ENCODE assay signal across 8 cellular contexts in the genomic region with DNA sequence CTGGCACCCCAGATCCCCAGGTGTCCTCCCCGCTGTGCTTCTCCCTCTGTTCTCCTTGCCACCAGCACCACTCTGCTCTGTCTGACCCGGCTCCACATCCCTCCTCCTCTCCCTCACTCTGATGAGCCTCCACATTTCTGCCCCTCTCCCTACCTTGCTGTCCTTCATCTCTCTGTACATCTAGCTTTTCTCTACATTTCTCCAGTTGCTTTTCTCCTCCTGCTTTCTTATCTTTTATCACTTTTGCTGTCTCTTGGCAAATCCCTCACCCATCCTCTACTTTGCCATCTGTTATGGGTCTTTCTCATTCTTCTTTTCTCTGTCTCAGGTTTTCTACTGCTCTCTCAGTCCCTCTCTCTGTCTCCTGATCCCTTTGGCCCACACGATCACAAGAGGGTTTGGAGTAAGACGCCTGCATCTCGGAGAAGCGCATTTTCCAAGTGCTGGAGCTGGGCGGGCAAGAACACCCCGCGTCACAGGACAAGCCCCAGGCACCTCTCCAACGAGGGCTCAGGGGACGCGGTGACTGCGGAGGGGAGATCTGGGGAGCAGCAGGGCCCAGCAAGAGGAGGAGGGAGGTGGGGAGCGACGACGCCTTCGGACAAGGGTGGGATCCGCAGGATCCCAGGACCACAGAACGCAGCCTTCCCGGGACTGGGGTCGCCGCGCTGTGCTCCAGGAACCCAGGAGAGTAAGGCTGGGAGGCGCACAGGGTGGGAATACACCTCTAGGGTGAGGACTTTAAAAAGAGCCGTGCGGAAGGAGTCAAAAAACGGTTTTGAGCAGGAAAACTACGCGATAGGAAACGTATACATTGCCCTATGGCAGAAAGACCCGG. TPM values are rescaled to one million over a fixed set of nuclear protein-coding genes. Genes with fewer than 3 reads are reported as not detected.
DNase-seq lines count a peak whose midpoint lies in the region; ATAC-seq and TF ChIP-seq lines count a peak whose summit lies in the region.
"Not testable (repeated sequence)": the region's sequence is repeated elsewhere in the genome, so short reads cannot be mapped to it uniquely, and the experiment has no call there.

No MANE protein-coding gene starts in this region.

- not testable (repeated sequence) for H3K27me3 ChIP-seq in neutrophil, upper lobe of right lung

- H3K36me3 ChIP-seq in neutrophil = peaks cover 24% of the 10 kb centered on the region
- peaks cover 22% of the 10 kb centered on the region for H3K36me3 ChIP-seq in upper lobe of right lung

- H3K27ac ChIP-seq in coronary artery (peak overlapping the region; percentile 9 to 80), neutrophil (peak overlapping the region; percentile 47), upper lobe of right lung (peak overlapping the region; percentile 66)

- H3K27me3 Mint-ChIP-seq in activated CD8-positive, alpha-beta T cell treated with anti-CD3 and anti-CD28 coated beads for 36 hours = not testable (repeated sequence)

- not testable (repeated sequence) for H3K9me3 Mint-ChIP-seq in activated CD8-positive, alpha-beta T cell treated with anti-CD3 and anti-CD28 coated beads for 36 hours

- peaks cover 7 to 11% of the 10 kb centered on the region in 2 experiments for H3K4me1 ChIP-seq in neutrophil (ENCODE audit: control insufficient read depth in 1 of 2, insufficient read depth in 1 of 2, low read depth in 1 of 2, low read length in 1 of 2)
- H3K4me1 ChIP-seq in upper lobe of right lung = not testable (repeated sequence)

- CTCF ChIA-PET in activated CD8-positive, alpha-beta T cell treated with anti-CD3 and anti-CD28 coated beads for 36 hours (lab: Charles Lee) = not testable (repeated sequence)

- H3K9me3 ChIP-seq in iPS-18c (ENCODE audit: control insufficient read depth, insufficient read depth, low read length); neutrophil; upper lobe of right lung: not testable (repeated sequence)

- peaks cover 18% of the 10 kb centered on the region for H3K4me1 Mint-ChIP-seq in activated CD8-positive, alpha-beta T cell treated with anti-CD3 and anti-CD28 coated beads for 36 hours (ENCODE audit: low read depth)

- intact Hi-C loops in activated CD8-positive, alpha-beta T cell treated with anti-CD3 and anti-CD28 coated beads for 36 hours (cut with micrococcal nuclease); upper lobe of right lung (cut with DNase I): not testable (repeated sequence)

- not testable (repeated sequence) for TF ChIP-seq CTCF in activated CD8-positive, alpha-beta T cell treated with anti-CD3 and anti-CD28 coated beads for 36 hours (IDR thresholded peaks at IDR 0.05); coronary artery (IDR thresholded peaks at IDR 0.05); neutrophil (IDR thresholded peaks at IDR 0.05); upper lobe of right lung (IDR thresholded peaks at IDR 0.05)

- POLR2A ChIA-PET in activated CD8-positive, alpha-beta T cell treated with anti-CD3 and anti-CD28 coated beads for 36 hours (lab: Charles Lee) = not testable (repeated sequence)

- peak overlapping the region; percentile 81 for H3K4me3 Mint-ChIP-seq in activated CD8-positive, alpha-beta T cell treated with anti-CD3 and anti-CD28 coated beads for 36 hours

- peaks cover 35% of the 10 kb centered on the region for H3K36me3 Mint-ChIP-seq in activated CD8-positive, alpha-beta T cell treated with anti-CD3 and anti-CD28 coated beads for 36 hours (ENCODE audit: low read depth)

- H3K27ac Mint-ChIP-seq in activated CD8-positive, alpha-beta T cell treated with anti-CD3 and anti-CD28 coated beads for 36 hours = peak overlapping the region; percentile 91

- DNase-seq in GM04503 (ENCODE audit: low read depth) (peak; percentile 3), NCI-H1105 (lab: John Stamatoyannopoulos, UW) (peak; percentile 25)
- not testable (repeated sequence) for DNase-seq in activated CD8-positive, alpha-beta T cell treated with anti-CD3 and anti-CD28 coated beads for 36 hours; coronary artery (ENCODE audit: low spot score); upper lobe of right lung

- ATAC-seq in HG02623 (IDR thresholded peaks at IDR 0.05; ENCODE audit: unreplicated experiment) (peak; percentile 8), upper lobe of right lung (peak; percentile 45)
- ATAC-seq in activated CD8-positive, alpha-beta T cell treated with anti-CD3 and anti-CD28 coated beads for 36 hours = peak; percentile 6

- H3K4me3 ChIP-seq in coronary artery (peak overlapping the region; percentile 76), iPS-18c (ENCODE audit: insufficient read depth, low read depth, low read length) (peak overlapping the region; percentile 79), neutrophil (ENCODE audit: low read depth in 1 of 2, low read length in 1 of 2) (peak overlapping the region; percentile 70 to 73), upper lobe of right lung (peak overlapping the region; percentile 68)

RNA-seq across cellular contexts. Expression of a gene that starts 0.7 kb away (rescaled TPM):
- 10 to 100 TPM; 11.2 to 12.9 TPM for total RNA-seq in activated CD8-positive, alpha-beta T cell treated with anti-CD3 and anti-CD28 coated beads for 36 hours
- total RNA-seq in upper lobe of right lung = 11.8 TPM

RNA-seq across cellular contexts. Expression of a gene that starts 35.3 kb away (rescaled TPM):
- total RNA-seq in activated CD8-positive, alpha-beta T cell treated with anti-CD3 and anti-CD28 coated beads for 36 hours = 10 to 100 TPM in 1 of 2 experiments, 1 to 10 TPM in 1; 9.7 to 11.6 TPM
- 18.6 TPM for total RNA-seq in upper lobe of right lung

RNA-seq across cellular contexts. Expression of a gene that starts 40.7 kb away (rescaled TPM):
- total RNA-seq in activated CD8-positive, alpha-beta T cell treated with anti-CD3 and anti-CD28 coated beads for 36 hours = 1 to 10 TPM; 7.0 to 9.4 TPM
- 19.0 TPM for total RNA-seq in upper lobe of right lung
